In the genomic region with DNA sequence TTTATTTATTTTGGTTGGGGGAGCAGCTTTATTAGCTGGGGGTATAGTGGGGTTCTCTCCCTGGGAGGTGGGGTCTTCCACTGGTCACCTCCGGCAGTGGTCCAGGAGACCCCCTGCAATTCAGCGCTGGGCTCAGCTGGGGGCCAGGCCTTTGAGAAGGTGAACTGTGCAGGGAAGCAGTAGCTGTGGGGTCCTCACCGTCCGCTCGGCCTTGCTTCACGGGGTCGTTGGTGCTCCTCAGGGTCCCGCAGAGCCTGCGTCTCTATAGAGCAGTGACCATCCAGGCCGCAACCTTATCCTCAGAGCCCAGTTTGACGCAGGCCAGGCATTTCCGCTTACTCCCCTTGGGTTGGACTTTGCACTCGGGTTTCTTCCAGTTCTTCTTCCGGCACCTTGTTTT, we compare ENCODE assay signal across 27 cellular contexts.
"Had no signal": no experiment of that assay in that cellular context is flagged by ENCODE, and none has a peak within 500 bp of the region (broad histone marks: within the 10 kb centered on the region; RNA-seq: fewer than 3 reads in every experiment).

No MANE protein-coding gene starts in this region.

- H3K27ac Mint-ChIP-seq: stimulated activated effector memory CD8-positive, alpha-beta T cell treated with anti-CD3 and anti-CD28 coated beads, Interleukin-12 subunit alpha, Interleukin-12 subunit beta, amount 100 ng/mL, for 72 hours; stimulated activated memory B cell treated with anti-CD40 and anti-IgM and Interleukin-4, amounts not matched to agents 10 μg/mL and 1 μg/mL and 100 μg/mL, for 72 hours; stimulated activated naive B cell treated with anti-CD40 and anti-IgM and Interleukin-4, amounts not matched to agents 10 μg/mL and 1 μg/mL and 100 μg/mL, for 72 hours; stimulated activated naive CD8-positive, alpha-beta T cell treated with anti-CD3 and anti-CD28 coated beads, Interleukin-15, amount 100 ng/mL, for 72 hours; stimulated activated naive CD8-positive, alpha-beta T cell treated with anti-CD3 and anti-CD28 coated beads, Interleukin-15, Interleukin-2, amounts not matched to agents 100 ng/mL and 50 ng/mL, for 24 hours; type B pancreatic cell had no signal

- H3K27ac ChIP-seq: stomach, suprapubic skin, thoracic aorta, thyroid gland, tibial artery, tibial nerve, transverse colon, upper lobe of left lung, upper lobe of right lung, uterus, vagina had no signal

- DNase-seq: stimulated activated CD4-positive, alpha-beta T cell treated with anti-CD3 and anti-CD28 coated beads, Interleukin-2, amount 100 ng/mL, for 48 hours; stimulated activated CD4-positive, alpha-beta T cell treated with anti-CD3 and anti-CD28 coated beads, Interleukin-4, amount 100 ng/mL, for 1 hour; stimulated activated CD4-positive, alpha-beta T cell treated with anti-CD3 and anti-CD28 coated beads, Interleukin-4, amount 100 ng/mL, for 24 hours; stimulated activated CD4-positive, alpha-beta T cell treated with anti-CD3 and anti-CD28 coated beads, Interleukin-4, amount 100 ng/mL, for 4 hours; stimulated activated CD8-positive, alpha-beta memory T cell treated with anti-CD3 and anti-CD28 coated beads, Interleukin-4, amount 100 ng/mL, for 48 hours; stimulated activated naive B cell treated with anti-CD40 and anti-IgM and Interleukin-4, amounts not matched to agents 10 μg/mL and 1 μg/mL and 100 μg/mL, for 72 hours; stimulated activated naive CD4-positive, alpha-beta T cell; stimulated activated naive CD4-positive, alpha-beta T cell treated with Interleukin-2 at 50 U/mL for 16 hours; stimulated activated naive CD8-positive, alpha-beta T cell treated with anti-CD3 and anti-CD28 coated beads, Interleukin-15, amount 100 ng/mL, for 72 hours; stimulated activated naive CD8-positive, alpha-beta T cell treated with anti-CD3 and anti-CD28 coated beads, Interleukin-15, Interleukin-2, amounts not matched to agents 100 U/mL and 50 U/mL, for 24 hours; stomach; substantia nigra; thyroid gland; tibial artery; transverse colon; trophoblast cell; uterus had no signal

- H3K4me1 ChIP-seq: stomach, suprapubic skin, thyroid gland, tibial artery, tibial nerve, transverse colon, upper lobe of left lung, upper lobe of right lung, uterus, vagina had no signal

- ATAC-seq: stimulated activated effector memory CD8-positive, alpha-beta T cell treated with anti-CD3 and anti-CD28 coated beads, Interleukin-12 subunit alpha, Interleukin-12 subunit beta, amount 100 ng/mL, for 72 hours; stimulated activated memory B cell treated with anti-CD40 and anti-IgM and Interleukin-4, amounts not matched to agents 10 μg/mL and 1 μg/mL and 100 μg/mL, for 72 hours; stimulated activated naive B cell treated with anti-CD40 and anti-IgM and Interleukin-4, amounts not matched to agents 10 μg/mL and 1 μg/mL and 100 μg/mL, for 72 hours; stimulated activated naive CD8-positive, alpha-beta T cell treated with anti-CD3 and anti-CD28 coated beads, Interleukin-15, amount 100 ng/mL, for 72 hours; stimulated activated naive CD8-positive, alpha-beta T cell treated with anti-CD3 and anti-CD28 coated beads, Interleukin-15, Interleukin-2, amounts not matched to agents 100 U/mL and 50 U/mL, for 24 hours; upper lobe of right lung had no signal

- H3K27me3 Mint-ChIP-seq: stimulated activated memory B cell treated with anti-CD40 and anti-IgM and Interleukin-4, amounts not matched to agents 10 μg/mL and 1 μg/mL and 100 μg/mL, for 72 hours; stimulated activated naive B cell treated with anti-CD40 and anti-IgM and Interleukin-4, amounts not matched to agents 10 μg/mL and 1 μg/mL and 100 μg/mL, for 72 hours; stimulated activated naive CD8-positive, alpha-beta T cell treated with anti-CD3 and anti-CD28 coated beads, Interleukin-15, amount 100 ng/mL, for 72 hours; stimulated activated naive CD8-positive, alpha-beta T cell treated with anti-CD3 and anti-CD28 coated beads, Interleukin-15, Interleukin-2, amounts not matched to agents 100 ng/mL and 50 ng/mL, for 24 hours; type B pancreatic cell had no signal

- H3K4me3 Mint-ChIP-seq: stimulated activated effector memory CD8-positive, alpha-beta T cell treated with anti-CD3 and anti-CD28 coated beads, Interleukin-12 subunit alpha, Interleukin-12 subunit beta, amount 100 ng/mL, for 72 hours; stimulated activated memory B cell treated with anti-CD40 and anti-IgM and Interleukin-4, amounts not matched to agents 10 μg/mL and 1 μg/mL and 100 μg/mL, for 72 hours; stimulated activated naive B cell treated with anti-CD40 and anti-IgM and Interleukin-4, amounts not matched to agents 10 μg/mL and 1 μg/mL and 100 μg/mL, for 72 hours; stimulated activated naive CD8-positive, alpha-beta T cell treated with anti-CD3 and anti-CD28 coated beads, Interleukin-15, amount 100 ng/mL, for 72 hours; stimulated activated naive CD8-positive, alpha-beta T cell treated with anti-CD3 and anti-CD28 coated beads, Interleukin-15, Interleukin-2, amounts not matched to agents 100 ng/mL and 50 ng/mL, for 24 hours; type B pancreatic cell had no signal

- H3K4me1 Mint-ChIP-seq: stimulated activated effector memory CD8-positive, alpha-beta T cell treated with anti-CD3 and anti-CD28 coated beads, Interleukin-12 subunit alpha, Interleukin-12 subunit beta, amount 100 ng/mL, for 72 hours; stimulated activated memory B cell treated with anti-CD40 and anti-IgM and Interleukin-4, amounts not matched to agents 10 μg/mL and 1 μg/mL and 100 μg/mL, for 72 hours; stimulated activated naive B cell treated with anti-CD40 and anti-IgM and Interleukin-4, amounts not matched to agents 10 μg/mL and 1 μg/mL and 100 μg/mL, for 72 hours; stimulated activated naive CD8-positive, alpha-beta T cell treated with anti-CD3 and anti-CD28 coated beads, Interleukin-15, amount 100 ng/mL, for 72 hours had no signal

- H3K27me3 ChIP-seq: stomach, suprapubic skin, thyroid gland, tibial artery, tibial nerve, transverse colon, upper lobe of left lung, upper lobe of right lung, uterus, vagina had no signal

- H3K36me3 ChIP-seq: stomach, suprapubic skin, thoracic aorta, thyroid gland, tibial artery, tibial nerve, transverse colon, upper lobe of left lung, upper lobe of right lung, uterus, vagina had no signal

- H3K9me3 ChIP-seq: suprapubic skin, thoracic aorta, thyroid gland, upper lobe of right lung, uterus, vagina had no signal

- H3K36me3 Mint-ChIP-seq: stimulated activated effector memory CD8-positive, alpha-beta T cell treated with anti-CD3 and anti-CD28 coated beads, Interleukin-12 subunit alpha, Interleukin-12 subunit beta, amount 100 ng/mL, for 72 hours; stimulated activated memory B cell treated with anti-CD40 and anti-IgM and Interleukin-4, amounts not matched to agents 10 μg/mL and 1 μg/mL and 100 μg/mL, for 72 hours; stimulated activated naive B cell treated with anti-CD40 and anti-IgM and Interleukin-4, amounts not matched to agents 10 μg/mL and 1 μg/mL and 100 μg/mL, for 72 hours; type B pancreatic cell had no signal

- H3K4me3 ChIP-seq: stomach, suprapubic skin, thoracic aorta, thyroid gland, tibial artery, tibial nerve, transverse colon, upper lobe of left lung, upper lobe of right lung, uterus, vagina had no signal
